ENCODE assay signal across 8 cellular contexts in genomic region chr6:27795697-27796494, GRCh38.
DNase-seq lines count a peak whose midpoint lies in the region; ATAC-seq and TF ChIP-seq lines count a peak whose summit lies in the region.

No MANE protein-coding gene starts in this region.

- peak overlapping the region; percentile 66 for H3K27ac Mint-ChIP-seq in activated naive CD8-positive, alpha-beta T cell treated with anti-CD3 and anti-CD28 coated beads, Interleukin-2, amount 50 U/mL, for 24 hours

- H3K4me1 Mint-ChIP-seq in activated naive CD8-positive, alpha-beta T cell treated with anti-CD3 and anti-CD28 coated beads, Interleukin-2, amount 50 U/mL, for 24 hours = peaks cover 26% of the 10 kb centered on the region

- H3K9me3 Mint-ChIP-seq in activated naive CD8-positive, alpha-beta T cell treated with anti-CD3 and anti-CD28 coated beads, Interleukin-2, amount 50 U/mL, for 24 hours = no peaks in the 10 kb centered on the region

- peak; percentile 46 for ATAC-seq in GM21786 (IDR thresholded peaks at IDR 0.05; ENCODE audit: unreplicated experiment)
- peak; percentile 72 for ATAC-seq in activated naive CD8-positive, alpha-beta T cell treated with anti-CD3 and anti-CD28 coated beads, Interleukin-2, amount 50 U/mL, for 24 hours
- ATAC-seq in HG03460 (IDR thresholded peaks at IDR 0.05; ENCODE audit: unreplicated experiment) = no peak

- H3K36me3 Mint-ChIP-seq in activated naive CD8-positive, alpha-beta T cell treated with anti-CD3 and anti-CD28 coated beads, Interleukin-2, amount 50 U/mL, for 24 hours (ENCODE audit: low read depth) = peaks cover 3% of the 10 kb centered on the region

- H3K27ac ChIP-seq in Peyer's patch = no peak overlapping the region
- no peak overlapping the region for H3K27ac ChIP-seq in right atrium auricular region
- no peak overlapping the region for H3K27ac ChIP-seq in sigmoid colon

- H3K4me3 ChIP-seq in Peyer's patch (no peak overlapping the region), right atrium auricular region (no peak overlapping the region), sigmoid colon (no peak overlapping the region)

- peaks cover 0 to 22% (median 7%) of the 10 kb centered on the region in 4 donors for H3K4me1 ChIP-seq in Peyer's patch
- peaks cover 0 to 15% of the 10 kb centered on the region in 2 donors for H3K4me1 ChIP-seq in right atrium auricular region
- peaks cover 0 to 18% (median 12%) of the 10 kb centered on the region in 4 donors for H3K4me1 ChIP-seq in sigmoid colon

- H3K9me3 ChIP-seq in Peyer's patch (peaks cover 0 to 3% (median 0%) of the 10 kb centered on the region in 4 donors), right atrium auricular region (no peaks in the 10 kb centered on the region), sigmoid colon (no peaks in the 10 kb centered on the region)

- no peak overlapping the region for H3K4me3 Mint-ChIP-seq in activated naive CD8-positive, alpha-beta T cell treated with anti-CD3 and anti-CD28 coated beads, Interleukin-2, amount 50 U/mL, for 24 hours

- TF ChIP-seq CTCF in Peyer's patch (IDR thresholded peaks at IDR 0.05) (peak; percentile 50 to 97 (median 90)), right atrium auricular region (IDR thresholded peaks at IDR 0.05) (peak; percentile 68 to 86), sigmoid colon (IDR thresholded peaks at IDR 0.05) (peak; percentile 37 to 83 (median 77))

- peaks cover 11% of the 10 kb centered on the region for H3K27me3 Mint-ChIP-seq in activated naive CD8-positive, alpha-beta T cell treated with anti-CD3 and anti-CD28 coated beads, Interleukin-2, amount 50 U/mL, for 24 hours

- no peak for TF ChIP-seq EP300 in sigmoid colon (IDR thresholded peaks at IDR 0.05)

- H3K36me3 ChIP-seq in Peyer's patch (no peaks in the 10 kb centered on the region), right atrium auricular region (no peaks in the 10 kb centered on the region), sigmoid colon (no peaks in the 10 kb centered on the region)

- intact Hi-C loops in sigmoid colon (cut with DNase I) = loop anchor here (5.0 kb wide), 1 partner anchor 279 kb away; no protein-coding TSS in a partner anchor

- peak; percentile 77 for DNase-seq in Daoy (ENCODE audit: low read depth)
- DNase-seq in M059J (ENCODE audit: low read depth) = peak; percentile 93
- peak in 1 of 3 donors; percentile 58 for DNase-seq in Peyer's patch
- DNase-seq in activated naive CD8-positive, alpha-beta T cell treated with anti-CD3 and anti-CD28 coated beads, Interleukin-2, amount 50 U/mL, for 24 hours = peak; percentile 52
- DNase-seq in right atrium auricular region (ENCODE audit: low spot score) = no peak
- no peak for DNase-seq in sigmoid colon

- no peak for TF ChIP-seq POLR2A in Peyer's patch (IDR thresholded peaks at IDR 0.05)
- no peak for TF ChIP-seq POLR2A in sigmoid colon (IDR thresholded peaks at IDR 0.05)

- H3K27me3 ChIP-seq in Peyer's patch = no peaks in the 10 kb centered on the region
- no peaks in the 10 kb centered on the region for H3K27me3 ChIP-seq in right atrium auricular region
- peaks cover 0 to 15% (median 5%) of the 10 kb centered on the region in 3 donors for H3K27me3 ChIP-seq in sigmoid colon

- 1 to 9% methylated on average over 5 of the region's 5 CpGs for WGBS in sigmoid colon, 2 donors

Comparison
In these comparisons a context has a peak if more than half of its experiments do, and no peak if none do; other contexts are left out.
1. DNase-seq: peak in Daoy (single experiment), M059J (single experiment) and activated naive CD8-positive, alpha-beta T cell treated with anti-CD3 and anti-CD28 coated beads, Interleukin-2, amount 50 U/mL, for 24 hours (single experiment); none in right atrium auricular region (single experiment) and sigmoid colon (single experiment).
2. Peak in every context shown above with its lines, with median percentiles within 50 percentile points of each other: CTCF ChIP-seq.